2 cellular contexts compared by ENCODE assay signal in genomic region chr11:121057922-121058321, GRCh38.
A peak's percentile ranks its signal among the peaks of the same experiment; 100 is the strongest.
TF ChIP-seq lines count a peak whose summit lies in the region.

No MANE protein-coding gene starts in this region.

TF ChIP-seq in IMR-90, 13 proteins besides CTCF, POLR2A, EP300 and RAD21:
- TF ChIP-seq MAZ (IDR thresholded peaks at IDR 0.05; ENCODE audit: borderline replicate concordance, low read depth, low read length) (no peak), CEBPB (IDR thresholded peaks at IDR 0.05; ENCODE audit: low read depth, low read length) (peak; percentile 65)

TF ChIP-seq in GM12878, 131 proteins besides CTCF, POLR2A, EP300 and RAD21:
- TF ChIP-seq ATF2 (IDR thresholded peaks at IDR 0.05; ENCODE audit: low read length) (no peak), RUNX3 (IDR thresholded peaks at IDR 0.05; ENCODE audit: low read length) (peak; percentile 71), JUNB (IDR thresholded peaks at IDR 0.05) (peak; percentile 29; the same call in 1 of the 2 replicates), MEF2B (IDR thresholded peaks at IDR 0.05; ENCODE audit: partially characterized antibody, poor library complexity, severe bottlenecking) (no peak), GABPA (IDR thresholded peaks at IDR 0.05; ENCODE audit: low read depth) (no peak), BHLHE40 (IDR thresholded peaks at IDR 0.05; ENCODE audit: borderline replicate concordance in 1 of 2, low read depth in 2 of 2, low read length in 1 of 2) (no peak), SUPT20H (IDR thresholded peaks at IDR 0.05; ENCODE audit: borderline replicate concordance, control insufficient read depth, low read depth, low read length) (no peak), NFIC (IDR thresholded peaks at IDR 0.05; ENCODE audit: low read depth, low read length) (peak; percentile 43; the same call in 1 of the 2 replicates)
TF ChIP-seq in GM12878: peak in this region for 3.
